In the genomic region with DNA sequence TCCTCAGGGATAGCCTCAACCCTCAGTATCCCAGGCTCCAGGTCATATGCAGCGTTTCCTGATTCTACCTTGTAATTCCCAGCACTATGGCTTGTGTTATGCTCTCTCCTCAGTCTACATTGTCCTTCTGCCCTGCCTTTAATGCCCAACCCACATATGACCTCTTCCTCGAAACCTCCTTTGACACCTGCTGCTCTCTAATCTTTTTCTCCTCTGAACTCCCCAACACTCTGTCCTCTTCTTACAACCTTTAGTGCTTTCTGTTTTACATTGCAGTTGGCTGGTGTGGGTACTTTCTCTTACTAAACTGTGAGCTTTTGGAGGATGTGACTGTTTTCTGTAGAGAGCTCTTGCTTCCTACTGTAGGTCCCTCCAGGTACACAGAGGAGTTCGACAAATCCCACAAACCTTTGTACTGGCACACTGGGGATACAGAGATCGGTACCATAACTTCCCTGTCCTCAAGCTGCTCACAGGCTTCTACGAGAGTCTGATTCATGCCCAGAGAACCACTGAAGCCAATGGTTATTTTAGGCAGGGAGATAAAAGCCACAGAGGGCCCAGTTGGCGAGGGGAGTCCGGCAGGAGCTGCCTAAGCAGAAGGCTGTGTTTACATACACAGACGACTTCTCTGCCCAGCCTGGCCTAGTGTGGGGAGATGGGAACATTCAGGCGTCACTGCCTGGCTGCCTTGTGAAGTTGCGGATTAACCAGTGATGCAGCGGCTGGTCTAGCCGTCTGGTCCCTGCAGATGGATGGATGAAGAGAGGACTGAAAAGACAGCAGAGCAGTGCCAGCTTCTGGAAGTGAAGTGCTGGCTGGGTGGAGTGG, we compare ENCODE assay signal across 17 cellular contexts. TPM values are rescaled to one million over a fixed set of nuclear protein-coding genes. Genes with fewer than 3 reads are reported as not detected.
DNase-seq lines count a peak whose midpoint lies in the region; ATAC-seq and TF ChIP-seq lines count a peak whose summit lies in the region.
"Had no signal": no experiment of that assay in that cellular context is flagged by ENCODE, and none has a peak within 500 bp of the region (broad histone marks: within the 10 kb centered on the region; RNA-seq: fewer than 3 reads in every experiment).

No MANE protein-coding gene starts in this region.

- ATAC-seq in WTC11 (peak; percentile 30; the same call in 1 of the 2 replicates), heart left ventricle (peak; percentile 84 to 87 (median 86)), HG03095 (IDR thresholded peaks at IDR 0.05; ENCODE audit: unreplicated experiment) (no peak), HG02884 (IDR thresholded peaks at IDR 0.05; ENCODE audit: unreplicated experiment) (no peak)
- ATAC-seq: stimulated activated effector memory CD8-positive, alpha-beta T cell treated with anti-CD3 and anti-CD28 coated beads, Interleukin-12 subunit alpha, Interleukin-12 subunit beta, amount 100 ng/mL, for 72 hours had no signal

- no peak overlapping the region for H3K4me3 Mint-ChIP-seq in WTC11
- H3K4me3 Mint-ChIP-seq: activated CD4-positive, alpha-beta T cell treated with anti-CD3 and anti-CD28 coated beads, Interleukin-2, amount 10 ng/mL, durations not matched to agents 24 days and 14 days; CD14-positive monocyte; central memory CD8-positive, alpha-beta T cell; stimulated activated effector memory CD8-positive, alpha-beta T cell treated with anti-CD3 and anti-CD28 coated beads, Interleukin-12 subunit alpha, Interleukin-12 subunit beta, amount 100 ng/mL, for 72 hours had no signal

- DNase-seq in GM12865 (ENCODE audit: low read depth) (peak; percentile 64), WTC11 (ENCODE audit: low spot score) (no peak), heart left ventricle (peak; percentile 68 to 87 (median 71)), retinal pigment epithelial cell (ENCODE audit: low read depth) (peak; percentile 25), AG20443 (ENCODE audit: low spot score) (no peak)
- DNase-seq in stimulated activated CD4-positive, alpha-beta T cell treated with anti-CD3 and anti-CD28 coated beads, Interleukin-4, amount 100 ng/mL, for 1 hour = no peak
- DNase-seq: activated CD4-positive, alpha-beta T cell treated with anti-CD3 and anti-CD28 coated beads, Interleukin-2, amount 10 ng/mL, durations not matched to agents 24 days and 14 days; activated effector memory CD4-positive, alpha-beta T cell treated with Interleukin-2 at 50 U/mL for 16 hours; GF-D8; NCI-H1105 treated with DMSO at 0.1 percent for 48 hours; stimulated activated CD4-positive, alpha-beta T cell treated with anti-CD3 and anti-CD28 coated beads, Interleukin-1b, Interleukin-23, amount 100 ng/mL, for 48 hours had no signal

- H3K36me3 Mint-ChIP-seq in WTC11 = no peaks in the 10 kb centered on the region
- H3K36me3 Mint-ChIP-seq: CD14-positive monocyte had no signal

- no peak for TF ChIP-seq POLR2A in heart left ventricle (IDR thresholded peaks at IDR 0.05)

- no peak overlapping the region for H3K4me3 ChIP-seq in GM12865 (ENCODE audit: low read depth, low read length)
- H3K4me3 ChIP-seq in heart left ventricle = no peak overlapping the region
- no peak overlapping the region for H3K4me3 ChIP-seq in retinal pigment epithelial cell (ENCODE audit: low read length)

- CTCF ChIA-PET in WTC11 (lab: Charles Lee) = interaction anchor here (0.7 to 4.2 kb wide), 7 partner anchors 10 to 153 kb away, joined by 3 to 14 read pairs (median 6); no protein-coding TSS in a partner anchor

- H3K27me3 ChIP-seq in heart left ventricle = no peaks in the 10 kb centered on the region

- H3K9me3 ChIP-seq in heart left ventricle = no peaks in the 10 kb centered on the region

- intact Hi-C loops in heart left ventricle (cut with DNase I) = no loop called here

- peak overlapping the region in 11 of 12 donors; percentile 50 to 85 (median 70) for H3K27ac ChIP-seq in heart left ventricle

- no peak overlapping the region for H3K27ac Mint-ChIP-seq in WTC11
- H3K27ac Mint-ChIP-seq: activated CD4-positive, alpha-beta T cell treated with anti-CD3 and anti-CD28 coated beads, Interleukin-2, amount 10 ng/mL, durations not matched to agents 24 days and 14 days; stimulated activated effector memory CD8-positive, alpha-beta T cell treated with anti-CD3 and anti-CD28 coated beads, Interleukin-12 subunit alpha, Interleukin-12 subunit beta, amount 100 ng/mL, for 72 hours had no signal

- POLR2A ChIA-PET in WTC11 (lab: Charles Lee) = no interaction called here

- H3K36me3 ChIP-seq in heart left ventricle = no peaks in the 10 kb centered on the region

- H3K4me1 Mint-ChIP-seq in WTC11 = no peaks in the 10 kb centered on the region
- H3K4me1 Mint-ChIP-seq: CD14-positive monocyte; central memory CD8-positive, alpha-beta T cell had no signal

- H3K9me3 Mint-ChIP-seq in WTC11 = no peaks in the 10 kb centered on the region
- H3K9me3 Mint-ChIP-seq: activated CD4-positive, alpha-beta T cell treated with anti-CD3 and anti-CD28 coated beads, Interleukin-2, amount 10 ng/mL, durations not matched to agents 24 days and 14 days; CD14-positive monocyte; central memory CD8-positive, alpha-beta T cell; stimulated activated effector memory CD8-positive, alpha-beta T cell treated with anti-CD3 and anti-CD28 coated beads, Interleukin-12 subunit alpha, Interleukin-12 subunit beta, amount 100 ng/mL, for 72 hours had no signal

- H3K4me1 ChIP-seq in heart left ventricle = peaks cover 0 to 60% (median 24%) of the 10 kb centered on the region in 12 donors

- 36 to 57% (median 50%) methylated on average over 12 of the region's 12 CpGs for WGBS in heart left ventricle, 4 donors

- no peaks in the 10 kb centered on the region; the same call in 1 of the 2 replicates for H3K27me3 Mint-ChIP-seq in WTC11 (ENCODE audit: low read depth)

- TF ChIP-seq CTCF in GM12865 (IDR thresholded peaks at IDR 0.05; ENCODE audit: insufficient read depth, low read depth, low read length, missing control alignments) (no peak), WTC11 (IDR thresholded peaks at IDR 0.05) (no peak), heart left ventricle (IDR thresholded peaks at IDR 0.05) (no peak), retinal pigment epithelial cell (conservative IDR thresholded peaks at IDR 0.05; ENCODE audit: low read depth, low read length) (no peak)

TF ChIP-seq in WTC11, 78 proteins besides CTCF, POLR2A, EP300 and RAD21 (continues in another document):
- TF ChIP-seq ZNF317 (CRISPR knock-in tag; IDR thresholded peaks at IDR 0.05; ENCODE audit: borderline replicate concordance, low read depth) (no peak), SP1 (CRISPR knock-in tag; conservative IDR thresholded peaks at IDR 0.05) (no peak)
- TF ChIP-seq, protein P1, sequence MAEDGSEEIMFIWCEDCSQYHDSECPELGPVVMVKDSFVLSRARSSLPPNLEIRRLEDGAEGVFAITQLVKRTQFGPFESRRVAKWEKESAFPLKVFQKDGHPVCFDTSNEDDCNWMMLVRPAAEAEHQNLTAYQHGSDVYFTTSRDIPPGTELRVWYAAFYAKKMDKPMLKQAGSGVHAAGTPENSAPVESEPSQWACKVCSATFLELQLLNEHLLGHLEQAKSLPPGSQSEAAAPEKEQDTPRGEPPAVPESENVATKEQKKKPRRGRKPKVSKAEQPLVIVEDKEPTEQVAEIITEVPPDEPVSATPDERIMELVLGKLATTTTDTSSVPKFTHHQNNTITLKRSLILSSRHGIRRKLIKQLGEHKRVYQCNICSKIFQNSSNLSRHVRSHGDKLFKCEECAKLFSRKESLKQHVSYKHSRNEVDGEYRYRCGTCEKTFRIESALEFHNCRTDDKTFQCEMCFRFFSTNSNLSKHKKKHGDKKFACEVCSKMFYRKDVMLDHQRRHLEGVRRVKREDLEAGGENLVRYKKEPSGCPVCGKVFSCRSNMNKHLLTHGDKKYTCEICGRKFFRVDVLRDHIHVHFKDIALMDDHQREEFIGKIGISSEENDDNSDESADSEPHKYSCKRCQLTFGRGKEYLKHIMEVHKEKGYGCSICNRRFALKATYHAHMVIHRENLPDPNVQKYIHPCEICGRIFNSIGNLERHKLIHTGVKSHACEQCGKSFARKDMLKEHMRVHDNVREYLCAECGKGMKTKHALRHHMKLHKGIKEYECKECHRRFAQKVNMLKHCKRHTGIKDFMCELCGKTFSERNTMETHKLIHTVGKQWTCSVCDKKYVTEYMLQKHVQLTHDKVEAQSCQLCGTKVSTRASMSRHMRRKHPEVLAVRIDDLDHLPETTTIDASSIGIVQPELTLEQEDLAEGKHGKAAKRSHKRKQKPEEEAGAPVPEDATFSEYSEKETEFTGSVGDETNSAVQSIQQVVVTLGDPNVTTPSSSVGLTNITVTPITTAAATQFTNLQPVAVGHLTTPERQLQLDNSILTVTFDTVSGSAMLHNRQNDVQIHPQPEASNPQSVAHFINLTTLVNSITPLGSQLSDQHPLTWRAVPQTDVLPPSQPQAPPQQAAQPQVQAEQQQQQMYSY (CRISPR knock-in tag; IDR thresholded peaks at IDR 0.05) = no peak
- TF ChIP-seq, protein P2, sequence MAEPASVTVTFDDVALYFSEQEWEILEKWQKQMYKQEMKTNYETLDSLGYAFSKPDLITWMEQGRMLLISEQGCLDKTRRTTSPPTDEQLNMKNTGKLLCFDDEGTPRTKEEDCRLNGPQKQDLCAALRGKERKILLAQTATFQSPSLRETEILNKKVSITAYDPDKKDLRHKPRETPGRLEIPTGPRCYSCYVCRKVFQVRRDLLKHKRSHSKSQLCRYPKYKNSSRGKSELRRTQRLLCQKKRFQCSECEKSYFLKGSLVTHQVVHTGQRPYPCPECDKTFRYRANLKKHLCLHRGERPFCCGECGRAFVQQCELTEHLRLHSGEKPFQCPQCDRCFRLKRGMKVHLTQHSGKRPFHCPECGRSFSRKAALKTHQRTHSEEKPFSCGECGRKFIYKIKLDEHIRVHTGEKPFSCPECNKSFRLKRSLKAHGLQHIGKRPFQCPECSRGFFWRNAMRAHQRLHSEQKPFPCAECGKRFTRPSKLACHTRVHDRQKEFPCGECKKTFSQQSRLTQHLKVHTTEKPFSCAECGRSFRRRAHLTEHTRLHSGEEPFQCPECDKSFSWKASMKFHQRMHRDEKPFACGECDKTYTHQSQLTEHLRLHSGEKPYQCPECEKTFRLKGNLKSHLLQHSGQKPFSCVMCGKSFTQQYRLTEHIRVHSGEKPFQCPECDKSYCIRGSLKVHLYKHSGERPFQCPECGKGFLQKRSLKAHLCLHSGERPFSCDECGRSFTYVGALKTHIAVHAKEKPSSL (CRISPR knock-in tag; conservative IDR thresholded peaks at IDR 0.05) = no peak

RNA-seq across cellular contexts. Expression of a gene that starts 8.4 kb away (rescaled TPM):
- total RNA-seq in WTC11 (2021) (37.7 to 38.7 TPM (median 38.1 TPM) in 3 replicates), heart left ventricle (10 to 100 TPM; 10.5 to 29.8 (median 19.0) TPM)
- 1 to 10 TPM; 7.1 to 8.5 TPM for polyA plus RNA-seq in heart left ventricle
- total RNA-seq: T-helper 1 cell treated with Interleukin-12 subunit alpha and Interleukin-12 subunit beta and Interleukin-4 antibody, amounts not matched to agents 30 ng/mL and 1 ng/mL, for 36 hours had no signal
- polyA plus RNA-seq: CD14-positive monocyte had no signal

Comparison
In these comparisons a context has a peak if more than half of its experiments do, and no peak if none do; other contexts are left out.
1. DNase-seq: peak in GM12865 (single experiment), heart left ventricle (5 of 5) and retinal pigment epithelial cell (single experiment); none in WTC11 (single experiment), stimulated activated CD4-positive, alpha-beta T cell treated with anti-CD3 and anti-CD28 coated beads, Interleukin-4, amount 100 ng/mL, for 1 hour (single experiment) and AG20443 (single experiment).
2. ATAC-seq: peak in WTC11 (single experiment) and heart left ventricle (4 of 4); none in HG03095 (single experiment) and HG02884 (single experiment).